Comparison of ENCODE assay signal across 1 cellular context in the genomic region with DNA sequence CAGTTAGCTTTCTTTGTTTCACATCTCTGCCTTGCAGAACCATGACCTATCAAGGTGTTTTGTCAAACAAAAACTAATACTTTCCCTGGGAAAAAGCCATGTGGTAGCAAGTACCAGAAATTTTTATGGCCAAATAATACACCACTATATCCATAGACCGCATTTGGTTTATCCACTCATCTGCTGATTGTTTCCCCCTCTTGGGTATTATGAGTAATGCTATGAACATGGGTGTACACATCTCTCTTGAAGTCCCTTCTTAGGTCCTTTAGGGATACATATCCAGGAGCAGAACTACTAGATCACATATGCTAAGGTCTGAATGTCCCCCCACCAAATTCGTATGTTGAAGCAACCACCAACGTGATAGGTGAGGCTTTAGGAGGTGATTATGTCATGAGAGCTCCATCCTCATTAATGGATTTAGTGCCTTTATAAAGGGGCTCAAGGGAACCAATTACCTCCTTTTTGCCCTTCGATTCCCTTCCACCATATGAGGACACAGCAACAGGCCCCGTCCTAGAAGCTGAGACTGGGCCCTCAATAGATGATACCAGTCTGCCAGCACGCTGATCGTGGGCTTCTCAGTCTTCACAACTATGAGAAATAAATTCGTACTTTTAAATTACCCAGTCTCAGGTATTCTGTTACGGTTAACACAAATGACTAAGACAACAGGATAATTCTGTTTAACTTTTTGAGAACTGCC.
TF ChIP-seq lines count a peak whose summit lies in the region.

No MANE protein-coding gene starts in this region.

TF ChIP-seq in IMR-90, 13 proteins besides CTCF, POLR2A, EP300 and RAD21:
- TF ChIP-seq CHD1 (IDR thresholded peaks at IDR 0.05; ENCODE audit: low read depth, low read length): no peak
- no peak for TF ChIP-seq RFX5 (IDR thresholded peaks at IDR 0.05; ENCODE audit: low read depth, low read length)
- no peak for TF ChIP-seq RCOR1 (IDR thresholded peaks at IDR 0.05; ENCODE audit: insufficient replicate concordance, low read length)
- TF ChIP-seq BHLHE40 (IDR thresholded peaks at IDR 0.05; ENCODE audit: low read depth, low read length): no peak
- no peak for TF ChIP-seq MAZ (IDR thresholded peaks at IDR 0.05; ENCODE audit: borderline replicate concordance, low read depth, low read length)
- TF ChIP-seq MXI1 (IDR thresholded peaks at IDR 0.05; ENCODE audit: borderline replicate concordance, low read depth, low read length): no peak
- TF ChIP-seq NFE2L2 (IDR thresholded peaks at IDR 0.05; ENCODE audit: low read depth, low read length): no peak
- TF ChIP-seq, protein P1, sequence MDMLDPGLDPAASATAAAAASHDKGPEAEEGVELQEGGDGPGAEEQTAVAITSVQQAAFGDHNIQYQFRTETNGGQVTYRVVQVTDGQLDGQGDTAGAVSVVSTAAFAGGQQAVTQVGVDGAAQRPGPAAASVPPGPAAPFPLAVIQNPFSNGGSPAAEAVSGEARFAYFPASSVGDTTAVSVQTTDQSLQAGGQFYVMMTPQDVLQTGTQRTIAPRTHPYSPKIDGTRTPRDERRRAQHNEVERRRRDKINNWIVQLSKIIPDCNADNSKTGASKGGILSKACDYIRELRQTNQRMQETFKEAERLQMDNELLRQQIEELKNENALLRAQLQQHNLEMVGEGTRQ (IDR thresholded peaks at IDR 0.05; ENCODE audit: low read depth, low read length): no peak
- TF ChIP-seq CEBPB (IDR thresholded peaks at IDR 0.05; ENCODE audit: low read depth, low read length): no peak
- TF ChIP-seq SMC3 (IDR thresholded peaks at IDR 0.05; ENCODE audit: low read depth, low read length): no peak
- no peak for TF ChIP-seq FOS (IDR thresholded peaks at IDR 0.05; ENCODE audit: low read depth, low read length)
